23 cellular contexts compared by ENCODE assay signal in the genomic region with DNA sequence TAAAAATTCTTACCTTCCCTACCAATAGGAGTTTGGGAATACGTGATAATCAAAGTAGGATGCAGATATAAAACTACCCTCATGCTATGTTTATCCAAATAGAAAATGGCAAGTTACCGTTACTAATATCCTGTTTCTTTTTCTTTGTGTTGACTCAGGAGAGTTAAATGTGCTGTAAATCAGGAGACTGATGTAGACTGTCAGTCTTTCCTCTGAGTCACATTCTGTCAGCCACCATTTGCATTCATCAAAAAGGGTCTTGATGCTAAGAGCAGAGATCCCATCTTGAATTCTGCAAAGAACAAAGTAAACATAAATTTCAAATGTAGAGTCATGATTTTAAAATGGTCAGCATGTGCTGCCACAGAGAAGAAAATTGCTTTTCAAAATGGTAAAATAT.
DNase-seq lines count a peak whose midpoint lies in the region; ATAC-seq, FAIRE-seq and TF ChIP-seq lines count a peak whose summit lies in the region.
"Had no signal": no experiment of that assay in that cellular context is flagged by ENCODE, and none has a peak within 500 bp of the region (broad histone marks: within the 10 kb centered on the region; RNA-seq: fewer than 3 reads in every experiment).

No MANE protein-coding gene starts in this region.

- CTCF ChIA-PET in endothelial cell of umbilical vein (lab: Charles Lee) = interaction anchor here (1.2 to 1.8 kb wide), 2 partner anchors 19 to 52 kb away, joined by 4 to 5 read pairs; no protein-coding TSS in a partner anchor
- CTCF ChIA-PET in activated CD8-positive, alpha-beta T cell treated with anti-CD3 and anti-CD28 coated beads, Interleukin-2, amount 10 ng/mL, durations not matched to agents 7 days and 5 days (lab: Charles Lee) = no interaction called here

- H3K4me3 Mint-ChIP-seq in activated CD8-positive, alpha-beta T cell treated with anti-CD3 and anti-CD28 coated beads, Interleukin-2, amount 10 ng/mL, durations not matched to agents 7 days and 5 days = no peak overlapping the region
- H3K4me3 Mint-ChIP-seq: CD14-positive monocyte had no signal

- intact Hi-C loops in endothelial cell of umbilical vein (cut with micrococcal nuclease) = loop anchor here (1.0 kb wide), 4 partner anchors 18 to 44 kb away; no protein-coding TSS in a partner anchor

- FAIRE-seq in endothelial cell of umbilical vein (lab: Jason Lieb, UNC) = peak; percentile 83
- FAIRE-seq: GM19239, HTR-8/SVneo, RCC 7860 had no signal

- no peaks in the 10 kb centered on the region for H3K9me1 ChIP-seq in endothelial cell of umbilical vein (replicated peaks; ENCODE audit: control insufficient read depth, extremely low read depth, insufficient read depth, low read length)

- H3K36me3 Mint-ChIP-seq in activated CD8-positive, alpha-beta T cell treated with anti-CD3 and anti-CD28 coated beads, Interleukin-2, amount 10 ng/mL, durations not matched to agents 7 days and 5 days (ENCODE audit: low read depth) = no peaks in the 10 kb centered on the region
- H3K36me3 Mint-ChIP-seq: CD14-positive monocyte had no signal

- DNase-seq in M059J (ENCODE audit: low read depth) (peak; percentile 16), endothelial cell of umbilical vein (ENCODE audit: low read depth, low spot score) (peak; percentile 96)
- DNase-seq in activated CD8-positive, alpha-beta T cell treated with anti-CD3 and anti-CD28 coated beads, Interleukin-2, amount 10 ng/mL, durations not matched to agents 7 days and 5 days = no peak
- DNase-seq: DMS 273 treated with DMSO at 0.1 percent for 48 hours, DND-41, GM23248, IMR-90, NCI-H1436, NCI-H1930, NCI-H345, NCI-H524 treated with DMSO at 0.1 percent for 48 hours, SHP77 had no signal

- no peaks in the 10 kb centered on the region for H3K79me2 ChIP-seq in endothelial cell of umbilical vein (ENCODE audit: control insufficient read depth, insufficient read depth, low read length)

- H3K27ac Mint-ChIP-seq in activated CD8-positive, alpha-beta T cell treated with anti-CD3 and anti-CD28 coated beads, Interleukin-2, amount 10 ng/mL, durations not matched to agents 7 days and 5 days = no peak overlapping the region
- H3K27ac Mint-ChIP-seq: CD14-positive monocyte had no signal

- BruUV-seq in endothelial cell of umbilical vein (replicated peaks; lab: Mats Ljungman, UMichigan) = no TSS peak

- POLR2A ChIA-PET in endothelial cell of umbilical vein (lab: Charles Lee) = interaction anchor here (0.9 kb wide), 1 partner anchor 35 kb away, joined by 3 read pairs; no protein-coding TSS in a partner anchor
- POLR2A ChIA-PET in activated CD8-positive, alpha-beta T cell treated with anti-CD3 and anti-CD28 coated beads, Interleukin-2, amount 10 ng/mL, durations not matched to agents 7 days and 5 days (lab: Charles Lee) = no interaction called here

- no peaks in the 10 kb centered on the region for H3K27me3 Mint-ChIP-seq in activated CD8-positive, alpha-beta T cell treated with anti-CD3 and anti-CD28 coated beads, Interleukin-2, amount 10 ng/mL, durations not matched to agents 7 days and 5 days (ENCODE audit: low read depth)

- no peaks in the 10 kb centered on the region for H3K4me1 Mint-ChIP-seq in activated CD8-positive, alpha-beta T cell treated with anti-CD3 and anti-CD28 coated beads, Interleukin-2, amount 10 ng/mL, durations not matched to agents 7 days and 5 days (ENCODE audit: low read depth)
- H3K4me1 Mint-ChIP-seq: CD14-positive monocyte had no signal

- H3K27me3 ChIP-seq in endothelial cell of umbilical vein (ENCODE audit: control insufficient read depth in 2 of 2, insufficient read depth in 2 of 2, low read length in 2 of 2) = no peaks in the 10 kb centered on the region

- peaks cover 5% of the 10 kb centered on the region for H3K9me3 Mint-ChIP-seq in activated CD8-positive, alpha-beta T cell treated with anti-CD3 and anti-CD28 coated beads, Interleukin-2, amount 10 ng/mL, durations not matched to agents 7 days and 5 days (ENCODE audit: insufficient read depth)

- TF ChIP-seq POLR2A in endothelial cell of umbilical vein (IDR thresholded peaks at IDR 0.05; ENCODE audit: low read depth, low read length) = peak; percentile 58

- no peaks in the 10 kb centered on the region for H3K36me3 ChIP-seq in endothelial cell of umbilical vein (ENCODE audit: control insufficient read depth in 2 of 2, extremely low read depth in 1 of 2, insufficient read depth in 2 of 2, low read length in 2 of 2)
- H3K36me3 ChIP-seq: HAP-1 had no signal

- no peaks in the 10 kb centered on the region for H3K9me3 ChIP-seq in endothelial cell of umbilical vein (replicated peaks; ENCODE audit: control insufficient read depth, insufficient read depth, low read length)
- H3K9me3 ChIP-seq: HAP-1 had no signal

- H2AFZ ChIP-seq in endothelial cell of umbilical vein (ENCODE audit: low read depth, low read length) = no peak overlapping the region
- H2AFZ ChIP-seq: GM23248 had no signal

- dilution Hi-C loops in endothelial cell of umbilical vein (cut with MboI; ENCODE audit: extremely low pct_ligation_motif_present, low sequenced_read_pairs) = no loop called here

- peak overlapping the region; percentile 38 for H3K9ac ChIP-seq in endothelial cell of umbilical vein (replicated peaks; ENCODE audit: extremely low read depth, insufficient read depth, low read length)
- H3K9ac ChIP-seq: GM23248 had no signal

- H3K4me2 ChIP-seq in endothelial cell of umbilical vein (ENCODE audit: insufficient read depth, low read length) = peak overlapping the region; percentile 69

- TF ChIP-seq CTCF in endothelial cell of umbilical vein (IDR thresholded peaks at IDR 0.05; ENCODE audit: extremely low read depth in 1 of 2, insufficient read depth in 1 of 2, low read depth in 1 of 2, low read length in 2 of 2) = no peak

- ATAC-seq in SK-N-SH treated with all-trans-retinoic acid at 6 μM for 48 hours = peak; percentile 76
- ATAC-seq in GM18520 (IDR thresholded peaks at IDR 0.05; ENCODE audit: unreplicated experiment) = no peak
- no peak for ATAC-seq in GM18502 (IDR thresholded peaks at IDR 0.05; ENCODE audit: poor library complexity, unreplicated experiment)
- ATAC-seq in activated CD8-positive, alpha-beta T cell treated with anti-CD3 and anti-CD28 coated beads, Interleukin-2, amount 10 ng/mL, durations not matched to agents 7 days and 5 days = no peak
- no peak for ATAC-seq in HG03159 (IDR thresholded peaks at IDR 0.05; ENCODE audit: unreplicated experiment)

- no peaks in the 10 kb centered on the region for H4K20me1 ChIP-seq in endothelial cell of umbilical vein (replicated peaks; ENCODE audit: control insufficient read depth, extremely low read depth, insufficient read depth, low read length)

- peaks cover 41% of the 10 kb centered on the region for H3K4me1 ChIP-seq in endothelial cell of umbilical vein (ENCODE audit: control insufficient read depth, extremely low read depth, insufficient read depth, low read length)
- H3K4me1 ChIP-seq: HAP-1 had no signal

- H3K4me3 ChIP-seq in endothelial cell of umbilical vein (replicated peaks in 1 of 3; ENCODE audit: insufficient read depth in 1 of 3, low read depth in 1 of 3, low read length in 3 of 3) = no peak overlapping the region
- H3K4me3 ChIP-seq: GM23248, HAP-1, SK-N-MC had no signal

- peak overlapping the region; percentile 89 for H3K27ac ChIP-seq in endothelial cell of umbilical vein (ENCODE audit: insufficient read depth, low read depth, low read length)
- H3K27ac ChIP-seq: GM23248, HL-60, SK-N-MC had no signal

TF ChIP-seq in SK-N-SH treated with all-trans-retinoic acid at 6 μM for 48 hours, 23 proteins besides CTCF, POLR2A, EP300 and RAD21:
- TF ChIP-seq ISL1 (CRISPR knock-in tag; IDR thresholded peaks at IDR 0.05) = peak; percentile 53
- peak; percentile 60; the same call in 1 of the 2 replicates for TF ChIP-seq ZFP3 (CRISPR knock-in tag; IDR thresholded peaks at IDR 0.05)
- no peak for TF ChIP-seq OSR1 (CRISPR knock-in tag; IDR thresholded peaks at IDR 0.05)
- peak; percentile 12; the same call in 1 of the 2 replicates for TF ChIP-seq TOX (CRISPR knock-in tag; IDR thresholded peaks at IDR 0.05; ENCODE audit: borderline replicate concordance)

TF ChIP-seq in endothelial cell of umbilical vein, 7 proteins besides CTCF, POLR2A, EP300 and RAD21:
- TF ChIP-seq POLR2AphosphoS5 (IDR thresholded peaks at IDR 0.05; ENCODE audit: insufficient read depth, low read depth, low read length) (peak; percentile 75), EZH2 (IDR thresholded peaks at IDR 0.05; ENCODE audit: borderline replicate concordance, low read depth, low read length, severe bottlenecking) (no peak), JUN (IDR thresholded peaks at IDR 0.05; ENCODE audit: borderline replicate concordance, insufficient read depth, insufficient read length, low read depth) (peak; percentile 94), MYC (IDR thresholded peaks at IDR 0.05; ENCODE audit: low read depth, low read length) (no peak), FOS (IDR thresholded peaks at IDR 0.05; ENCODE audit: borderline replicate concordance, insufficient read depth, low read length) (peak; percentile 96), GATA2 (IDR thresholded peaks at IDR 0.05; ENCODE audit: insufficient read depth, insufficient read length, low read depth, low read length) (peak; percentile 82)
- TF ChIP-seq, protein P1, sequence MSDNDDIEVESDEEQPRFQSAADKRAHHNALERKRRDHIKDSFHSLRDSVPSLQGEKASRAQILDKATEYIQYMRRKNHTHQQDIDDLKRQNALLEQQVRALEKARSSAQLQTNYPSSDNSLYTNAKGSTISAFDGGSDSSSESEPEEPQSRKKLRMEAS (IDR thresholded peaks at IDR 0.05; ENCODE audit: insufficient read depth, insufficient read length) = no peak
